1 cellular context compared by ENCODE assay signal in genomic region chr1:161915978-161916377, GRCh38.
TF ChIP-seq lines count a peak whose summit lies in the region.

No MANE protein-coding gene starts in this region.

TF ChIP-seq in GM12878, 131 proteins besides CTCF, POLR2A, EP300 and RAD21 (continued from another document):
- TF ChIP-seq HCFC1 (IDR thresholded peaks at IDR 0.05; ENCODE audit: low read length) (no peak), NR2F1 (conservative IDR thresholded peaks at IDR 0.05) (peak; percentile 56; the same call in 1 of the 2 replicates), ZNF207 (IDR thresholded peaks at IDR 0.05; ENCODE audit: borderline replicate concordance) (no peak), CBFB (IDR thresholded peaks at IDR 0.05; ENCODE audit: low read depth) (no peak)
- TF ChIP-seq, protein P1, sequence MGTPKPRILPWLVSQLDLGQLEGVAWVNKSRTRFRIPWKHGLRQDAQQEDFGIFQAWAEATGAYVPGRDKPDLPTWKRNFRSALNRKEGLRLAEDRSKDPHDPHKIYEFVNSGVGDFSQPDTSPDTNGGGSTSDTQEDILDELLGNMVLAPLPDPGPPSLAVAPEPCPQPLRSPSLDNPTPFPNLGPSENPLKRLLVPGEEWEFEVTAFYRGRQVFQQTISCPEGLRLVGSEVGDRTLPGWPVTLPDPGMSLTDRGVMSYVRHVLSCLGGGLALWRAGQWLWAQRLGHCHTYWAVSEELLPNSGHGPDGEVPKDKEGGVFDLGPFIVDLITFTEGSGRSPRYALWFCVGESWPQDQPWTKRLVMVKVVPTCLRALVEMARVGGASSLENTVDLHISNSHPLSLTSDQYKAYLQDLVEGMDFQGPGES (IDR thresholded peaks at IDR 0.05) = no peak
- TF ChIP-seq, protein P2, sequence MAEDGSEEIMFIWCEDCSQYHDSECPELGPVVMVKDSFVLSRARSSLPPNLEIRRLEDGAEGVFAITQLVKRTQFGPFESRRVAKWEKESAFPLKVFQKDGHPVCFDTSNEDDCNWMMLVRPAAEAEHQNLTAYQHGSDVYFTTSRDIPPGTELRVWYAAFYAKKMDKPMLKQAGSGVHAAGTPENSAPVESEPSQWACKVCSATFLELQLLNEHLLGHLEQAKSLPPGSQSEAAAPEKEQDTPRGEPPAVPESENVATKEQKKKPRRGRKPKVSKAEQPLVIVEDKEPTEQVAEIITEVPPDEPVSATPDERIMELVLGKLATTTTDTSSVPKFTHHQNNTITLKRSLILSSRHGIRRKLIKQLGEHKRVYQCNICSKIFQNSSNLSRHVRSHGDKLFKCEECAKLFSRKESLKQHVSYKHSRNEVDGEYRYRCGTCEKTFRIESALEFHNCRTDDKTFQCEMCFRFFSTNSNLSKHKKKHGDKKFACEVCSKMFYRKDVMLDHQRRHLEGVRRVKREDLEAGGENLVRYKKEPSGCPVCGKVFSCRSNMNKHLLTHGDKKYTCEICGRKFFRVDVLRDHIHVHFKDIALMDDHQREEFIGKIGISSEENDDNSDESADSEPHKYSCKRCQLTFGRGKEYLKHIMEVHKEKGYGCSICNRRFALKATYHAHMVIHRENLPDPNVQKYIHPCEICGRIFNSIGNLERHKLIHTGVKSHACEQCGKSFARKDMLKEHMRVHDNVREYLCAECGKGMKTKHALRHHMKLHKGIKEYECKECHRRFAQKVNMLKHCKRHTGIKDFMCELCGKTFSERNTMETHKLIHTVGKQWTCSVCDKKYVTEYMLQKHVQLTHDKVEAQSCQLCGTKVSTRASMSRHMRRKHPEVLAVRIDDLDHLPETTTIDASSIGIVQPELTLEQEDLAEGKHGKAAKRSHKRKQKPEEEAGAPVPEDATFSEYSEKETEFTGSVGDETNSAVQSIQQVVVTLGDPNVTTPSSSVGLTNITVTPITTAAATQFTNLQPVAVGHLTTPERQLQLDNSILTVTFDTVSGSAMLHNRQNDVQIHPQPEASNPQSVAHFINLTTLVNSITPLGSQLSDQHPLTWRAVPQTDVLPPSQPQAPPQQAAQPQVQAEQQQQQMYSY (CRISPR knock-in tag; IDR thresholded peaks at IDR 0.05) = no peak
